13 cellular contexts compared by ENCODE assay signal in genomic region chr12:62732861-62733427, GRCh38.
DNase-seq lines count a peak whose midpoint lies in the region; ATAC-seq, FAIRE-seq and TF ChIP-seq lines count a peak whose summit lies in the region.
"Had no signal": no experiment of that assay in that cellular context is flagged by ENCODE, and none has a peak within 500 bp of the region (broad histone marks: within the 10 kb centered on the region; RNA-seq: fewer than 3 reads in every experiment).

No MANE protein-coding gene starts in this region.

- ATAC-seq in GM21529 (IDR thresholded peaks at IDR 0.05; ENCODE audit: unreplicated experiment): peak; percentile 57
- no peak for ATAC-seq in GM18517 (IDR thresholded peaks at IDR 0.05; ENCODE audit: unreplicated experiment)
- ATAC-seq in HG03571 (IDR thresholded peaks at IDR 0.05; ENCODE audit: unreplicated experiment): no peak
- no peak for ATAC-seq in HG03039 (IDR thresholded peaks at IDR 0.05; ENCODE audit: unreplicated experiment)

- H3K27ac ChIP-seq in osteoblast (ENCODE audit: low read depth, low read length) (peak overlapping the region; percentile 94), kidney (ENCODE audit: low read depth in 2 of 2, low read length in 2 of 2) (no peak overlapping the region)

- H3K9ac ChIP-seq in kidney (ENCODE audit: low read length in 2 of 2): no peak overlapping the region

- peaks cover 10% of the 10 kb centered on the region for H3K36me3 Mint-ChIP-seq in chondrocyte (ENCODE audit: low read depth)

- no peaks in the 10 kb centered on the region for H3K27me3 Mint-ChIP-seq in chondrocyte (ENCODE audit: low read depth)

- no peaks in the 10 kb centered on the region for H3K27me3 ChIP-seq in osteoblast (ENCODE audit: insufficient read depth, low read length)

- no peak for FAIRE-seq in kidney (lab: Jason Lieb, UNC)
- FAIRE-seq: GM18507 had no signal

- peak overlapping the region; percentile 15 for H3K4me2 ChIP-seq in osteoblast (ENCODE audit: insufficient read depth, low read length)

- H3K27ac Mint-ChIP-seq in chondrocyte (ENCODE audit: unreplicated experiment): peak overlapping the region; percentile 98

- intact Hi-C loops in kidney (cut with DNase I): no loop called here

- H3K4me3 ChIP-seq in NB4 (ENCODE audit: low read depth, low read length) (no peak overlapping the region), osteoblast (ENCODE audit: insufficient read depth, low read length) (no peak overlapping the region), kidney (ENCODE audit: low read length in 2 of 2) (no peak overlapping the region)

- no peaks in the 10 kb centered on the region for H4K20me1 ChIP-seq in osteoblast (ENCODE audit: insufficient read depth, low read length)

- H3K9me3 Mint-ChIP-seq in chondrocyte (ENCODE audit: low read depth): no peaks in the 10 kb centered on the region

- TF ChIP-seq POLR2A in NB4 (IDR thresholded peaks at IDR 0.05; ENCODE audit: extremely low read depth, insufficient read length): no peak

- H3K36me3 ChIP-seq in osteoblast (ENCODE audit: insufficient read depth, low read length) (no peaks in the 10 kb centered on the region), kidney (ENCODE audit: control insufficient read depth in 1 of 2, insufficient read depth in 2 of 2, low read length in 2 of 2) (no peaks in the 10 kb centered on the region)

- TF ChIP-seq CTCF in NB4 (IDR thresholded peaks at IDR 0.05; ENCODE audit: low read depth, low read length): no peak
- TF ChIP-seq CTCF in chondrocyte (IDR thresholded peaks at IDR 0.05): no peak
- no peak for TF ChIP-seq CTCF in osteoblast (IDR thresholded peaks at IDR 0.05; ENCODE audit: extremely low read depth, low read depth, low read length)
- TF ChIP-seq CTCF in kidney (IDR thresholded peaks at IDR 0.05; ENCODE audit: borderline replicate concordance, extremely low read depth, insufficient read depth): no peak

- no peaks in the 10 kb centered on the region for H3K9me3 ChIP-seq in osteoblast (ENCODE audit: low read depth, low read length)
- no peaks in the 10 kb centered on the region for H3K9me3 ChIP-seq in kidney (ENCODE audit: control insufficient read depth in 1 of 2, low read length in 2 of 2)

- peaks cover 75% of the 10 kb centered on the region for H3K4me1 Mint-ChIP-seq in chondrocyte (ENCODE audit: low read depth)

- DNase-seq in NB4 (ENCODE audit: low read depth): peak; percentile 61
- DNase-seq in chondrocyte (ENCODE audit: low spot score): no peak
- DNase-seq in osteoblast (ENCODE audit: insufficient read length, low spot score, missing footprints): peak; percentile 91
- DNase-seq in kidney: no peak
- DNase-seq: islet precursor cell; NCI-H146; stimulated activated CD4-positive, alpha-beta T cell treated with anti-CD3 and anti-CD28 coated beads, Interleukin-12 subunit alpha, Interleukin-12 subunit beta, amount 100 ng/mL, for 4 hours; T-helper 9 cell had no signal

- H3K4me3 Mint-ChIP-seq in chondrocyte (ENCODE audit: unreplicated experiment): no peak overlapping the region

- H3K79me2 ChIP-seq in osteoblast (ENCODE audit: insufficient read depth, low read length): no peaks in the 10 kb centered on the region

- H3K4me1 ChIP-seq in osteoblast (ENCODE audit: insufficient read depth, low read length) (peaks cover 54% of the 10 kb centered on the region), kidney (ENCODE audit: control insufficient read depth in 1 of 2, insufficient read depth in 1 of 2, low read depth in 1 of 2, low read length in 2 of 2) (peaks cover 0 to 9% of the 10 kb centered on the region in 2 donors)

- no peak overlapping the region for H2AFZ ChIP-seq in osteoblast (ENCODE audit: low read length)

Comparison
In these comparisons a context has a peak if more than half of its experiments do, and no peak if none do; other contexts are left out.
1. DNase-seq: peak in NB4 (single experiment) and osteoblast (single experiment); none in chondrocyte (single experiment) and kidney (single experiment).